ENCODE assay signal across 19 cellular contexts in genomic region chr11:8693010-8693551, GRCh38. TPM values are rescaled to one million over a fixed set of nuclear protein-coding genes. Genes with fewer than 3 reads are reported as not detected.
DNase-seq lines count a peak whose midpoint lies in the region; ATAC-seq and TF ChIP-seq lines count a peak whose summit lies in the region.
"Had no signal": no experiment of that assay in that cellular context is flagged by ENCODE, and none has a peak within 500 bp of the region (broad histone marks: within the 10 kb centered on the region; RNA-seq: fewer than 3 reads in every experiment).

No MANE protein-coding gene starts in this region.

- no peaks in the 10 kb centered on the region for H3K9me3 ChIP-seq in mesenchymal stem cell (ENCODE audit: control insufficient read depth, low read length)
- H3K9me3 ChIP-seq: left lung had no signal

- ATAC-seq in GM23338 (no peak), GM21423 (IDR thresholded peaks at IDR 0.05; ENCODE audit: unreplicated experiment) (no peak), HG03045 (IDR thresholded peaks at IDR 0.05; ENCODE audit: unreplicated experiment) (no peak), HG02884 (IDR thresholded peaks at IDR 0.05; ENCODE audit: unreplicated experiment) (no peak)
- ATAC-seq: effector memory CD8-positive, alpha-beta T cell; left lung; SK-N-SH treated with all-trans-retinoic acid at 6 μM for 48 hours had no signal

- no peak overlapping the region for H3K18ac ChIP-seq in mesenchymal stem cell (ENCODE audit: low read depth in 1 of 2, low read length in 2 of 2)

- H2BK12ac ChIP-seq in mesenchymal stem cell (ENCODE audit: low read length in 2 of 2) = no peak overlapping the region

- H3K27me3 ChIP-seq in ACC112 (ENCODE audit: insufficient read depth, low read length) = no peaks in the 10 kb centered on the region
- no peaks in the 10 kb centered on the region for H3K27me3 ChIP-seq in GM23338 (ENCODE audit: insufficient read depth)
- no peaks in the 10 kb centered on the region for H3K27me3 ChIP-seq in mesenchymal stem cell (ENCODE audit: control insufficient read depth in 1 of 2, insufficient read depth in 1 of 2, low read length in 2 of 2)
- H3K27me3 ChIP-seq: left lung had no signal

- peak overlapping the region; percentile 87 for H3K27ac ChIP-seq in ACC112 (ENCODE audit: low read depth, low read length)
- H3K27ac ChIP-seq in GM23338 (ENCODE audit: low read depth) = 0 out of 2 replicates have a peak overlapping the region, but pooled peaks have one; percentile 81
- peak overlapping the region; percentile 55 for H3K27ac ChIP-seq in cingulate gyrus (ENCODE audit: low read depth, low read length)
- H3K27ac ChIP-seq in mesenchymal stem cell (ENCODE audit: low read length, poor library complexity, severe bottlenecking) = no peak overlapping the region
- H3K27ac ChIP-seq: left lung, parathyroid adenoma had no signal

- no peak for TF ChIP-seq CTCF in GM23338 (conservative IDR thresholded peaks at IDR 0.05; ENCODE audit: low read depth in 2 of 2)

- DNase-seq in GM23338 (ENCODE audit: low spot score) (no peak), mesenchymal stem cell (peak; percentile 29)
- no peak for DNase-seq in effector CD4-positive, alpha-beta T cell
- DNase-seq: activated CD4-positive, alpha-beta T cell treated with anti-CD3 and anti-CD28 coated beads for 48 hours; caudate nucleus; DMS153; effector memory CD8-positive, alpha-beta T cell; KBM-7; left lung; NCI-H1105 treated with DMSO at 0.1 percent for 48 hours; stimulated activated CD4-positive, alpha-beta T cell treated with anti-CD3 and anti-CD28 coated beads, Interleukin-2, amount 100 ng/mL, for 48 hours had no signal

- H2BK5ac ChIP-seq in mesenchymal stem cell (ENCODE audit: low read depth, low read length, poor library complexity, severe bottlenecking) = no peak overlapping the region

- no peak overlapping the region for H3K4me2 ChIP-seq in GM23338
- no peak overlapping the region for H3K4me2 ChIP-seq in mesenchymal stem cell (ENCODE audit: low read length, poor library complexity, severe bottlenecking)

- H3K4me3 ChIP-seq in ACC112 (ENCODE audit: low read depth, low read length) (peak overlapping the region; percentile 39; the same call in 1 of the 2 replicates), GM23338 (no peak overlapping the region), mesenchymal stem cell (ENCODE audit: insufficient read depth in 1 of 2, low read depth in 1 of 2, low read length in 2 of 2) (no peak overlapping the region)
- H3K4me3 ChIP-seq: left lung had no signal

- H3K14ac ChIP-seq in mesenchymal stem cell (ENCODE audit: low read length in 2 of 2) = no peak overlapping the region

- peaks cover 74% of the 10 kb centered on the region for H3K36me3 Mint-ChIP-seq in GM23338 (ENCODE audit: low read depth)

- H4K8ac ChIP-seq in mesenchymal stem cell (ENCODE audit: low read length) = peak overlapping the region; percentile 28

- H3K27me3 Mint-ChIP-seq in GM23338 (ENCODE audit: insufficient read depth, low read depth, poor library complexity) = peaks cover 27% of the 10 kb centered on the region
- H3K27me3 Mint-ChIP-seq: activated naive CD8-positive, alpha-beta T cell; effector memory CD8-positive, alpha-beta T cell had no signal

- H3K36me3 ChIP-seq in ACC112 (ENCODE audit: insufficient read depth, low read length) (peaks cover 28% of the 10 kb centered on the region), GM23338 (ENCODE audit: insufficient read depth) (peaks cover 18% of the 10 kb centered on the region), mesenchymal stem cell (ENCODE audit: control insufficient read depth in 1 of 2, insufficient read depth in 2 of 2, low read depth in 1 of 2, low read length in 2 of 2) (peaks cover 58 to 83% of the 10 kb centered on the region in 2 experiments)

- peaks cover 27% of the 10 kb centered on the region for H3K4me1 Mint-ChIP-seq in GM23338

- H3K27ac Mint-ChIP-seq in GM23338 = no peak overlapping the region
- H3K27ac Mint-ChIP-seq: activated naive CD8-positive, alpha-beta T cell had no signal

- H4K20me1 ChIP-seq in GM23338 (replicated peaks; ENCODE audit: insufficient read depth) = no peaks in the 10 kb centered on the region

- no peak overlapping the region for H2AFZ ChIP-seq in ACC112 (ENCODE audit: low read length, unreplicated experiment)
- H2AFZ ChIP-seq in GM23338 = no peak overlapping the region
- no peak overlapping the region for H2AFZ ChIP-seq in mesenchymal stem cell (ENCODE audit: low read depth, low read length)
- H2AFZ ChIP-seq: parathyroid adenoma had no signal

- no peak overlapping the region for H3K23ac ChIP-seq in mesenchymal stem cell (ENCODE audit: low read length in 2 of 2)

- WGBS in mesenchymal stem cell = 92% methylated on average over 6 of the region's 6 CpGs

- no peak overlapping the region for H2AK5ac ChIP-seq in mesenchymal stem cell (ENCODE audit: low read length, severe bottlenecking)

- H3K4me1 ChIP-seq in ACC112 (ENCODE audit: control insufficient read depth, insufficient read depth, low read length, unreplicated experiment) = peaks cover 32% of the 10 kb centered on the region
- H3K4me1 ChIP-seq in GM23338 (ENCODE audit: insufficient read depth) = peaks cover 12% of the 10 kb centered on the region
- peaks cover 1% of the 10 kb centered on the region for H3K4me1 ChIP-seq in mesenchymal stem cell (ENCODE audit: control insufficient read depth, insufficient read depth, low read depth, low read length)

- H3F3A ChIP-seq in GM23338 (replicated peaks; ENCODE audit: low read depth) = peaks cover 8% of the 10 kb centered on the region

- H3K9me2 ChIP-seq in GM23338 (ENCODE audit: insufficient read depth) = 0 out of 2 replicates have a peak, but pooled peaks cover 3% of the 10 kb centered on the region

- H3K9ac ChIP-seq in mesenchymal stem cell (ENCODE audit: low read length) = peak overlapping the region; percentile 58
- H3K9ac ChIP-seq: parathyroid adenoma had no signal

- no peak overlapping the region for H3K4ac ChIP-seq in mesenchymal stem cell (ENCODE audit: low read depth in 1 of 2, low read length in 2 of 2)

- H3K79me2 ChIP-seq in ACC112 (ENCODE audit: control insufficient read depth, insufficient read depth, low read length, unreplicated experiment) (peaks cover 14% of the 10 kb centered on the region), GM23338 (replicated peaks; ENCODE audit: insufficient read depth) (peaks cover 29% of the 10 kb centered on the region)
- H3K79me2 ChIP-seq: parathyroid adenoma had no signal

- no peak overlapping the region for H3K4me3 Mint-ChIP-seq in GM23338
- H3K4me3 Mint-ChIP-seq: activated naive CD8-positive, alpha-beta T cell; effector memory CD8-positive, alpha-beta T cell had no signal

- no peak overlapping the region for H4K91ac ChIP-seq in mesenchymal stem cell (ENCODE audit: low read length)

- H2BK15ac ChIP-seq in mesenchymal stem cell (ENCODE audit: low read depth, poor library complexity, severe bottlenecking) = peak overlapping the region; percentile 38

- no peak overlapping the region for H2BK120ac ChIP-seq in mesenchymal stem cell (ENCODE audit: low read depth, low read length)

- H3K9me3 Mint-ChIP-seq in GM23338 = no peaks in the 10 kb centered on the region
- H3K9me3 Mint-ChIP-seq: effector memory CD8-positive, alpha-beta T cell had no signal

- peaks cover 28% of the 10 kb centered on the region for H3K79me1 ChIP-seq in mesenchymal stem cell (replicated peaks; ENCODE audit: low read length, poor library complexity, severe bottlenecking)

TF ChIP-seq in GM23338, 12 proteins besides CTCF, POLR2A, EP300 and RAD21 (continues in another document):
- no peak for TF ChIP-seq EZH2 (IDR thresholded peaks at IDR 0.05; ENCODE audit: low read depth, unreplicated experiment)
- no peak for TF ChIP-seq NANOG (IDR thresholded peaks at IDR 0.05; ENCODE audit: borderline replicate concordance)
- no peak for TF ChIP-seq ZNF114 (CRISPR knock-in tag; IDR thresholded peaks at IDR 0.05)
- no peak for TF ChIP-seq CREB1 (CRISPR knock-in tag; IDR thresholded peaks at IDR 0.05; ENCODE audit: low read depth)
- no peak for TF ChIP-seq ETS1 (IDR thresholded peaks at IDR 0.05)
- no peak for TF ChIP-seq JUNB (IDR thresholded peaks at IDR 0.05; ENCODE audit: unreplicated experiment)

RNA-seq across cellular contexts. Expression of gene RPL27A, which starts 10.5 kb away (rescaled TPM):
- 961 and 1,283 TPM in 2 replicates for total RNA-seq in GM23338 (2014; rRNA removed; shearing (Covaris generic))
- polyA plus RNA-seq in GM23338 (2016; fragmentation: Nextera tagmentation; extraction: Ambion mirVana) = 3,167 and 3,552 TPM in 2 replicates
- polyA plus RNA-seq in mesenchymal stem cell (2013, experiment 1 of 2) = 1,998 TPM
- polyA plus RNA-seq in mesenchymal stem cell (2013, experiment 2 of 2) = 1,912 TPM

RNA-seq across cellular contexts. Expression of gene TRIM66, which starts 10.6 kb away (rescaled TPM):
- 1.9 and 3.3 TPM in 2 replicates for total RNA-seq in GM23338 (2014; rRNA removed; shearing (Covaris generic))
- polyA plus RNA-seq in GM23338 (2016; fragmentation: Nextera tagmentation; extraction: Ambion mirVana) = 1.0 and 1.1 TPM in 2 replicates
- 1.8 TPM for polyA plus RNA-seq in mesenchymal stem cell (2013, experiment 1 of 2)
- polyA plus RNA-seq in mesenchymal stem cell (2013, experiment 2 of 2) = 1.9 TPM
